ENCODE assay signal across 13 cellular contexts in genomic region chrX:110188701-110189558, GRCh38.
DNase-seq lines count a peak whose midpoint lies in the region; ATAC-seq and TF ChIP-seq lines count a peak whose summit lies in the region.
"Had no signal": no experiment of that assay in that cellular context is flagged by ENCODE, and none has a peak within 500 bp of the region (broad histone marks: within the 10 kb centered on the region; RNA-seq: fewer than 3 reads in every experiment).

No MANE protein-coding gene starts in this region.

- CTCF ChIA-PET in AG04450 (lab: Charles Lee): interaction anchor here (1.0 to 3.7 kb wide), 3 partner anchors 42 to 223 kb away, joined by 3 to 11 read pairs (median 5); no protein-coding TSS in a partner anchor

- H3K4me1 ChIP-seq in HAP-1: peaks cover 10% of the 10 kb centered on the region; the same call in 1 of the 2 replicates
- H3K4me1 ChIP-seq: BE2C, upper lobe of right lung had no signal

- peak overlapping the region; percentile 39 for H3K27ac ChIP-seq in AG04450 (ENCODE audit: low read depth, low read length)
- H3K27ac ChIP-seq: upper lobe of right lung had no signal

- DNase-seq in AG04450 (ENCODE audit: low read depth, low spot score) (no peak), RPMI7951 (ENCODE audit: low read depth) (peak; percentile 64), dermis microvascular lymphatic vessel endothelial cell (ENCODE audit: low read depth in 2 of 2) (peak; percentile 11 to 46), COR-L47 (lab: John Stamatoyannopoulos, UW) (no peak), HAP-1 (ENCODE audit: low spot score in 2 of 2) (no peak), NCI-H1105 treated with DMSO at 0.1 percent for 48 hours (lab: John Stamatoyannopoulos, UW) (no peak), pons (ENCODE audit: low spot score) (no peak)
- DNase-seq: BE2C, caudate nucleus, GDM1, NCI-H2029, upper lobe of right lung had no signal

- H3K36me3 ChIP-seq in HAP-1 (replicated peaks): no peaks in the 10 kb centered on the region
- H3K36me3 ChIP-seq: BE2C, upper lobe of right lung had no signal

- no peaks in the 10 kb centered on the region for H3K27me3 ChIP-seq in AG04450 (ENCODE audit: control insufficient read depth, insufficient read depth, low read length)
- H3K27me3 ChIP-seq in HAP-1 (ENCODE audit: low read depth): no peaks in the 10 kb centered on the region
- H3K27me3 ChIP-seq: BE2C, upper lobe of right lung had no signal

- H3K9me3 ChIP-seq in AG04450 (ENCODE audit: control insufficient read depth, insufficient read depth, low read length) (no peaks in the 10 kb centered on the region), HAP-1 (no peaks in the 10 kb centered on the region)
- H3K9me3 ChIP-seq: BE2C, upper lobe of right lung had no signal

- ATAC-seq in GM21390 (IDR thresholded peaks at IDR 0.05; ENCODE audit: unreplicated experiment): peak; percentile 80
- ATAC-seq: upper lobe of right lung had no signal

- in situ Hi-C loops in HAP-1 (cut with MboI; ENCODE audit: low sequenced_read_pairs): no loop called here

- POLR2A ChIA-PET in AG04450 (lab: Yijun Ruan, JAX): no interaction called here

- no peak for TF ChIP-seq CTCF in AG04450 (IDR thresholded peaks at IDR 0.05; ENCODE audit: low read depth, low read length)

- H3K4me3 ChIP-seq in AG04450 (ENCODE audit: low read depth, low read length) (no peak overlapping the region), HAP-1 (no peak overlapping the region)
- H3K4me3 ChIP-seq: upper lobe of right lung had no signal

Comparison
In these comparisons a context has a peak if more than half of its experiments do, and no peak if none do; other contexts are left out.
1. DNase-seq: peak in RPMI7951 (single experiment) and dermis microvascular lymphatic vessel endothelial cell (2 of 2); none in AG04450 (single experiment), COR-L47 (single experiment), HAP-1 (0 of 2), NCI-H1105 treated with DMSO at 0.1 percent for 48 hours (single experiment) and pons (single experiment).